Comparison of ENCODE assay signal across 37 cellular contexts in genomic region chr6:36797653-36798052, GRCh38. TPM values are rescaled to one million over a fixed set of nuclear protein-coding genes. Genes with fewer than 3 reads are reported as not detected.
"Had no signal": no experiment of that assay in that cellular context is flagged by ENCODE, and none has a peak within 500 bp of the region (broad histone marks: within the 10 kb centered on the region; RNA-seq: fewer than 3 reads in every experiment).

No MANE protein-coding gene starts in this region.

- H3K4me3 ChIP-seq: MG63 had no signal

- H3K27me3 ChIP-seq: MG63 had no signal

- H3K9me3 ChIP-seq: MG63 had no signal

- DNase-seq: Karpas-422, Kasumi-1, MG63, MM.1S, MV-4-11, NCI-H1048, NCI-H1092, NCI-H1092 treated with DMSO at 0.1 percent for 48 hours, NCI-H1105, NCI-H1105 treated with DMSO at 0.1 percent for 48 hours, NCI-H1417, NCI-H1417 treated with DMSO at 0.1 percent for 48 hours, NCI-H1436, NCI-H1436 treated with DMSO at 0.1 percent for 48 hours, NCI-H146, NCI-H1694, NCI-H1694 treated with DMSO at 0.1 percent for 48 hours, NCI-H187, NCI-H187 treated with DMSO at 0.1 percent for 48 hours, NCI-H1930, NCI-H2029, NCI-H2029 treated with DMSO at 0.1 percent for 48 hours, NCI-H2081, NCI-H2081 treated with DMSO at 0.1 percent for 48 hours, NCI-H2107, NCI-H2171, NCI-H2171 treated with DMSO at 0.1 percent for 48 hours, NCI-H2227 treated with DMSO at 0.1 percent for 48 hours, NCI-H226, NCI-H345, NCI-H446, NCI-H446 treated with DMSO at 0.1 percent for 48 hours, NCI-H510A, NCI-H510A treated with DMSO at 0.1 percent for 48 hours, NCI-H524 had no signal

- H3K36me3 ChIP-seq: MG63 had no signal

RNA-seq across cellular contexts. Expression of gene CPNE5, which starts 41.6 kb away (rescaled TPM):
- total RNA-seq: LHCN-M2, MCF 10A had no signal
